In genomic region chr11:59429924-59430516, GRCh38 we compare ENCODE assay signal across 1 cellular context.
TF ChIP-seq lines count a peak whose summit lies in the region.

No MANE protein-coding gene starts in this region.

TF ChIP-seq in WTC11, 78 proteins besides CTCF, POLR2A, EP300 and RAD21 (continued from another document):
- TF ChIP-seq ARID4B (CRISPR knock-in tag; IDR thresholded peaks at IDR 0.05; ENCODE audit: borderline replicate concordance) (no peak), SOX15 (CRISPR knock-in tag; IDR thresholded peaks at IDR 0.05) (no peak), CREB1 (CRISPR knock-in tag; IDR thresholded peaks at IDR 0.05) (no peak), JAZF1 (CRISPR knock-in tag; IDR thresholded peaks at IDR 0.05) (no peak), TP53 (CRISPR knock-in tag; IDR thresholded peaks at IDR 0.05) (no peak)
